19 cellular contexts compared by ENCODE assay signal in the genomic region with DNA sequence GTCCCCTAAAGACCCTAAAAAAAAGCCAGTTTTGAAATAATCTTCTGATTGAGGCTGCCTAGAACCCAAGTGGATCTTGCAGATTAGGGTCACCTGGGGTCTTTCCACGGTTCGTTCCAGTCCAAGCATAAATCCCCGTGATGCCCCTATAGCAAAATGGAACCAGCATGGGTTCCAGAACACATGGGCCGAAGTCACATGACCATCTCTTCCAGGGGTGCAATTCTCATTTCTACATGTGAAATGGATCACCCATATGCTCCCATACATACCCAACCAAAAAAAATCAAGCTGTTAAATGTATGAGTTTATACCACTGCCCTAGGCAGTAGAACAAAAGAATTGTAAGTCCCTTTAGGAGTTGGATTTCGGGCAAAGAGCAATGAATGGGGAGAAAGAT.
DNase-seq lines count a peak whose midpoint lies in the region; ATAC-seq and TF ChIP-seq lines count a peak whose summit lies in the region.
"Had no signal": no experiment of that assay in that cellular context is flagged by ENCODE, and none has a peak within 500 bp of the region (broad histone marks: within the 10 kb centered on the region; RNA-seq: fewer than 3 reads in every experiment).

No MANE protein-coding gene starts in this region.

- H4K12ac ChIP-seq in trophoblast cell (ENCODE audit: low read depth, low read length): no peak overlapping the region

- CTCF ChIA-PET in WTC11 (lab: Charles Lee): interaction anchor here (0.7 to 3.5 kb wide), 6 partner anchors 16 to 229 kb away, joined by 3 to 35 read pairs (median 8); no protein-coding TSS in a partner anchor

- H3K36me3 Mint-ChIP-seq in GM23338 (ENCODE audit: low read depth) (peaks cover 8% of the 10 kb centered on the region), WTC11 (peaks cover 8% of the 10 kb centered on the region)
- H3K36me3 Mint-ChIP-seq: CD4-positive, CD25-positive, alpha-beta regulatory T cell had no signal

- H3K27me3 ChIP-seq in GM23338 (ENCODE audit: insufficient read depth): no peaks in the 10 kb centered on the region
- no peaks in the 10 kb centered on the region for H3K27me3 ChIP-seq in iPS-20b (ENCODE audit: insufficient read depth, low read length)
- no peaks in the 10 kb centered on the region for H3K27me3 ChIP-seq in trophoblast cell (ENCODE audit: insufficient read depth, low read length)
- H3K27me3 ChIP-seq: BLaER1 had no signal

- TF ChIP-seq CTCF in GM23338 (conservative IDR thresholded peaks at IDR 0.05; ENCODE audit: low read depth in 2 of 2) (no peak), WTC11 (IDR thresholded peaks at IDR 0.05) (no peak)

- H3K27me3 Mint-ChIP-seq in GM23338 (ENCODE audit: insufficient read depth, low read depth, poor library complexity) (peaks cover 5% of the 10 kb centered on the region), WTC11 (ENCODE audit: low read depth) (no peaks in the 10 kb centered on the region)

- H4K8ac ChIP-seq in trophoblast cell (ENCODE audit: low read depth, low read length): peak overlapping the region; percentile 37

- peak overlapping the region; percentile 87 for H2BK120ac ChIP-seq in trophoblast cell (ENCODE audit: insufficient read depth, low read length, poor library complexity)

- H3K4me3 ChIP-seq in GM23338: no peak overlapping the region
- H3K4me3 ChIP-seq in iPS-20b (ENCODE audit: low read length): no peak overlapping the region
- no peak overlapping the region for H3K4me3 ChIP-seq in trophoblast cell (ENCODE audit: low read depth, low read length)
- H3K4me3 ChIP-seq: BLaER1 had no signal

- peak overlapping the region; percentile 67; the same call in 1 of the 2 replicates for H3K9ac ChIP-seq in iPS-20b (ENCODE audit: low read depth, low read length)
- peak overlapping the region; percentile 57 for H3K9ac ChIP-seq in trophoblast cell (ENCODE audit: low read length)
- H3K9ac ChIP-seq: BLaER1 had no signal

- peaks cover 14% of the 10 kb centered on the region; the same call in 1 of the 2 replicates for H3F3A ChIP-seq in GM23338 (replicated peaks; ENCODE audit: low read depth)

- WGBS in trophoblast cell (ENCODE audit: extremely low coverage, insufficient coverage, insufficient read length): no CpG with 5 or more reads among the region's 5 CpGs

- H3K14ac ChIP-seq in trophoblast cell (ENCODE audit: low read length): peak overlapping the region; percentile 66

- peak overlapping the region; percentile 77 for H4K91ac ChIP-seq in trophoblast cell (ENCODE audit: low read depth, low read length)

- DNase-seq in GM23338 (ENCODE audit: low spot score): no peak
- DNase-seq in WTC11 (ENCODE audit: low spot score): no peak
- no peak for DNase-seq in trophoblast cell
- DNase-seq in activated effector memory CD4-positive, alpha-beta T cell treated with anti-CD3 and anti-CD28 coated beads, Interleukin-2, amount 50 U/mL, for 16 hours: no peak
- no peak for DNase-seq in GM19238 (ENCODE audit: insufficient read length, low spot score)
- DNase-seq in cerebellum (ENCODE audit: low spot score): no peak
- DNase-seq: CD4-positive, CD25-positive, alpha-beta regulatory T cell; Kasumi-1; NCI-H2029; NCI-H446; NCI-H526; NCI-H82; NK-92 treated with Interleukin-12 subunit alpha and Interleukin-12 subunit beta, amount 100 ng/mL, for 24 hours; PC-3; RPMI8226; SHP77 had no signal

- H3K27ac Mint-ChIP-seq in GM23338 (peak overlapping the region; percentile 12), WTC11 (peak overlapping the region; percentile 84)
- H3K27ac Mint-ChIP-seq: CD4-positive, CD25-positive, alpha-beta regulatory T cell had no signal

- H3K79me2 ChIP-seq in GM23338 (replicated peaks; ENCODE audit: insufficient read depth) (no peaks in the 10 kb centered on the region), trophoblast cell (ENCODE audit: control insufficient read depth, insufficient read depth, low read length, poor library complexity) (no peaks in the 10 kb centered on the region)

- H2BK5ac ChIP-seq in trophoblast cell (ENCODE audit: low read depth, low read length, poor library complexity): peak overlapping the region; percentile 65

- H3K9me2 ChIP-seq in GM23338 (ENCODE audit: insufficient read depth): no peaks in the 10 kb centered on the region

- no peaks in the 10 kb centered on the region for H4K20me1 ChIP-seq in GM23338 (replicated peaks; ENCODE audit: insufficient read depth)
- H4K20me1 ChIP-seq: BLaER1 had no signal

- H3K4me1 ChIP-seq in GM23338 (ENCODE audit: insufficient read depth) (peaks cover 28% of the 10 kb centered on the region), iPS-20b (ENCODE audit: insufficient read depth, low read length) (peaks cover 39% of the 10 kb centered on the region), trophoblast cell (ENCODE audit: control insufficient read depth in 1 of 2, insufficient read depth in 2 of 2, low read length in 2 of 2) (peaks cover 10 to 23% of the 10 kb centered on the region in 2 experiments)
- H3K4me1 ChIP-seq: BLaER1 had no signal

- H3K4ac ChIP-seq in trophoblast cell (ENCODE audit: low read depth, low read length): peak overlapping the region; percentile 60

- peaks cover 8% of the 10 kb centered on the region for H3K9me3 Mint-ChIP-seq in GM23338
- H3K9me3 Mint-ChIP-seq in WTC11: peaks cover 4% of the 10 kb centered on the region

- H3K79me1 ChIP-seq in trophoblast cell (ENCODE audit: low read length): peaks cover 39% of the 10 kb centered on the region

- H2AK5ac ChIP-seq in trophoblast cell (ENCODE audit: low read length): peak overlapping the region; percentile 94

- H2BK12ac ChIP-seq in trophoblast cell (ENCODE audit: low read length): peak overlapping the region; percentile 94

- H3K27ac ChIP-seq in GM23338 (ENCODE audit: low read depth): 0 out of 2 replicates have a peak overlapping the region, but pooled peaks have one; percentile 94
- H3K27ac ChIP-seq in iPS-20b (ENCODE audit: low read length): peak overlapping the region; percentile 78
- H3K27ac ChIP-seq in trophoblast cell (ENCODE audit: low read depth, low read length): peak overlapping the region; percentile 48
- H3K27ac ChIP-seq: BLaER1 had no signal

- H3K4me1 Mint-ChIP-seq in GM23338: peaks cover 49% of the 10 kb centered on the region
- H3K4me1 Mint-ChIP-seq in WTC11: peaks cover 62% of the 10 kb centered on the region
- H3K4me1 Mint-ChIP-seq: CD4-positive, CD25-positive, alpha-beta regulatory T cell had no signal

- H3K4me2 ChIP-seq in GM23338: no peak overlapping the region
- H3K4me2 ChIP-seq in trophoblast cell (ENCODE audit: low read length): no peak overlapping the region
- H3K4me2 ChIP-seq: BLaER1 had no signal

- H3K18ac ChIP-seq in trophoblast cell (ENCODE audit: low read length): peak overlapping the region; percentile 58

- no peak overlapping the region for H3K23ac ChIP-seq in trophoblast cell (ENCODE audit: low read length)

- H2AFZ ChIP-seq in GM23338 (no peak overlapping the region), trophoblast cell (ENCODE audit: insufficient read depth, low read length, poor library complexity) (no peak overlapping the region)

- H3K9me3 ChIP-seq in iPS-20b (ENCODE audit: insufficient read depth, low read depth, low read length): no peaks in the 10 kb centered on the region
- no peaks in the 10 kb centered on the region for H3K9me3 ChIP-seq in trophoblast cell (ENCODE audit: insufficient read depth, low read depth, low read length)
- H3K9me3 ChIP-seq: BLaER1 had no signal

- H3K4me3 Mint-ChIP-seq in GM23338 (no peak overlapping the region), WTC11 (no peak overlapping the region)

- no peak for ATAC-seq in GM23338
- ATAC-seq in WTC11: no peak
- ATAC-seq: HepG2, PC-3 had no signal

- POLR2A ChIA-PET in WTC11 (lab: Charles Lee): interaction anchor here (1.1 kb wide), 1 partner anchor 220 kb away, joined by 3 read pairs; no protein-coding TSS in a partner anchor

- H3K36me3 ChIP-seq in GM23338 (ENCODE audit: insufficient read depth) (no peaks in the 10 kb centered on the region), iPS-20b (ENCODE audit: insufficient read depth, low read depth, low read length) (no peaks in the 10 kb centered on the region), trophoblast cell (ENCODE audit: control insufficient read depth in 1 of 2, insufficient read depth in 2 of 2, low read length in 2 of 2) (no peaks in the 10 kb centered on the region)
- H3K36me3 ChIP-seq: BLaER1 had no signal

TF ChIP-seq in WTC11, 78 proteins besides CTCF, POLR2A, EP300 and RAD21 (continues in another document):
- TF ChIP-seq RELA (CRISPR knock-in tag; IDR thresholded peaks at IDR 0.05; ENCODE audit: borderline replicate concordance) (no peak), SOX15 (CRISPR knock-in tag; IDR thresholded peaks at IDR 0.05) (no peak), FOXK1 (CRISPR knock-in tag; IDR thresholded peaks at IDR 0.05) (no peak), AR (CRISPR knock-in tag; IDR thresholded peaks at IDR 0.05) (no peak), ETV6 (CRISPR knock-in tag; IDR thresholded peaks at IDR 0.05) (no peak)
- TF ChIP-seq, protein P1, sequence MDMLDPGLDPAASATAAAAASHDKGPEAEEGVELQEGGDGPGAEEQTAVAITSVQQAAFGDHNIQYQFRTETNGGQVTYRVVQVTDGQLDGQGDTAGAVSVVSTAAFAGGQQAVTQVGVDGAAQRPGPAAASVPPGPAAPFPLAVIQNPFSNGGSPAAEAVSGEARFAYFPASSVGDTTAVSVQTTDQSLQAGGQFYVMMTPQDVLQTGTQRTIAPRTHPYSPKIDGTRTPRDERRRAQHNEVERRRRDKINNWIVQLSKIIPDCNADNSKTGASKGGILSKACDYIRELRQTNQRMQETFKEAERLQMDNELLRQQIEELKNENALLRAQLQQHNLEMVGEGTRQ (CRISPR knock-in tag; IDR thresholded peaks at IDR 0.05): peak; percentile 55
